ENCODE assay signal across 26 cellular contexts in the genomic region with DNA sequence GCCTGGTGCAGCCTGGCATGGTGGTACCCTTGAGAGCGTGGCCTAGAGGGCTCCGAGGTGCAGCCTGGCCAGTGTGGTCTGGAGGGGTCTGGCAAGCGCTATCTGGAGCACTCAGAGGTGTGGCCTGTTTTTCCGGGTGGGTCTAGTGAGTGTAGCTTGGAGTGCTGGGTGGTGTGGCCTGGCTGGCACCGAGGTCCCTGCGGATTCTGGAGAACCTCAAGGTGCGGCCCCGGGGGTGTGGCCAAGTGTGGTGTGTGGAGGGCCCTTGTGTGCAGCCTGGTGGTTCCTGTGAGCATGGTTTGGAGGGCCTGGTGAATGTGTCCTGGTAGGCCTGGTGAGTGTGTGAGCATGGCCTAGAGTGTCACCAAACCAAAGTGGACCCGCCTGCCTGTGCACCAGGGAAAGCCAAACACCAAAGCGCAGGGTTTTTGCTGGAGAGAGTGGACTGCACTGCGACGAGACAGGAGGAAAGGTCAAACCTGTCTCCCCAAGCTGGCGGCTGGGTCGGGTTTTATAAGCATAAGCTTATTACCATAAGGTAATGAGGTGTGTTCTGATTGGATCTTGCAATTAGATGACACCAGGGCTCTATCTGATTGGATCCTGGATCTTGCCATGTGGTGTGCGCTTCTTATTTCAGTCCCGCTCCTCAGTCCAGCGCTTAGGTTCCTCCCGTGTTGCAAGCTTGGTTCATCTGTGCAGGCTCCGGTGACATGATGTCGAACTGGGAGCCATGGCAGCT. TPM values are rescaled to one million over a fixed set of nuclear protein-coding genes. Genes with fewer than 3 reads are reported as not detected.
DNase-seq lines count a peak whose midpoint lies in the region; ATAC-seq and TF ChIP-seq lines count a peak whose summit lies in the region.
"Had no signal": no experiment of that assay in that cellular context is flagged by ENCODE, and none has a peak within 500 bp of the region (broad histone marks: within the 10 kb centered on the region; RNA-seq: fewer than 3 reads in every experiment).

No MANE protein-coding gene starts in this region.

- H3K4me3 ChIP-seq in DND-41 (ENCODE audit: low read depth in 1 of 2, low read length in 2 of 2): no peak overlapping the region
- H3K4me3 ChIP-seq in left lung: no peak overlapping the region
- H3K4me3 ChIP-seq in spleen: no peak overlapping the region
- H3K4me3 ChIP-seq: heart left ventricle, right lobe of liver, stomach, tibial nerve had no signal

- TF ChIP-seq CTCF in DND-41 (IDR thresholded peaks at IDR 0.05; ENCODE audit: borderline replicate concordance, extremely low read depth, low read length, poor library complexity, severe bottlenecking) (no peak), WTC11 (IDR thresholded peaks at IDR 0.05) (no peak), left lung (IDR thresholded peaks at IDR 0.05) (no peak), spleen (IDR thresholded peaks at IDR 0.05 in 8 of 11, conservative IDR thresholded peaks at IDR 0.05 in 3 of 11) (no peak)

- H3K9me3 ChIP-seq in DND-41 (ENCODE audit: insufficient read depth, low read length, severe bottlenecking) (no peaks in the 10 kb centered on the region), left lung (no peaks in the 10 kb centered on the region), spleen (peaks cover 0 to 6% (median 0%) of the 10 kb centered on the region in 8 donors)
- H3K9me3 ChIP-seq: heart left ventricle, right lobe of liver, stomach, tibial nerve had no signal

- H3K27ac Mint-ChIP-seq in WTC11: no peak overlapping the region
- H3K27ac Mint-ChIP-seq: activated B cell treated with CpG ODN at 0.5 μM for 24 hours; activated naive CD8-positive, alpha-beta T cell treated with anti-CD3 and anti-CD28 coated beads, Interleukin-2, amount 10 ng/mL, durations not matched to agents 7 days and 5 days had no signal

- WGBS in spleen, 5 donors: 94 to 99% (median 95%) methylated on average over 16 to 20 of the region's 20 CpGs

- no peak overlapping the region for H3K9ac ChIP-seq in DND-41 (ENCODE audit: low read depth, low read length)
- H3K9ac ChIP-seq: parathyroid adenoma had no signal

- peak overlapping the region; percentile 3; the same call in 1 of the 2 replicates for H3K4me3 Mint-ChIP-seq in WTC11
- H3K4me3 Mint-ChIP-seq: activated B cell treated with CpG ODN at 0.5 μM for 24 hours; activated naive CD8-positive, alpha-beta T cell treated with anti-CD3 and anti-CD28 coated beads, Interleukin-2, amount 10 ng/mL, durations not matched to agents 7 days and 5 days; activated T-helper 17 cell treated with anti-CD3 and anti-CD28 coated beads, Interleukin-2, amount 50 U/mL, for 72 hours had no signal

- H3K27me3 ChIP-seq in DND-41 (ENCODE audit: insufficient read depth, low read length, poor library complexity) (no peaks in the 10 kb centered on the region), left lung (no peaks in the 10 kb centered on the region), spleen (replicated peaks in 1 of 7) (no peaks in the 10 kb centered on the region)
- H3K27me3 ChIP-seq: heart left ventricle, right lobe of liver, stomach, tibial nerve had no signal

- DNase-seq in DND-41: no peak
- DNase-seq in WTC11 (ENCODE audit: low spot score): no peak
- peak in 1 of 2 donors; percentile 82 for DNase-seq in left lung
- DNase-seq in spleen: no peak
- DNase-seq in COR-L47 (lab: John Stamatoyannopoulos, UW): no peak
- DNase-seq in NCI-H446 (lab: John Stamatoyannopoulos, UW): no peak
- DNase-seq in D341Med (ENCODE audit: low spot score): no peak
- DNase-seq: activated B cell treated with CpG ODN at 0.5 μM for 24 hours; activated CD4-positive, alpha-beta T cell treated with anti-CD3 and anti-CD28 coated beads, Interleukin-2, amount 50 U/mL, for 48 hours; activated CD8-positive, alpha-beta memory T cell treated with anti-CD3 and anti-CD28 coated beads, Interleukin-2, amount 50 U/mL, for 48 hours; activated naive CD8-positive, alpha-beta T cell treated with anti-CD3 and anti-CD28 coated beads, Interleukin-2, amount 10 ng/mL, durations not matched to agents 7 days and 5 days; effector CD4-positive, alpha-beta T cell; erythroblast; GOT3; heart left ventricle; KG1; midbrain; MM.1S; NCI-H1436; NCI-H524 treated with DMSO at 0.1 percent for 48 hours; right lobe of liver; stomach; T-helper 9 cell had no signal

- peaks cover 99% of the 10 kb centered on the region for H3K79me2 ChIP-seq in DND-41 (ENCODE audit: insufficient read depth, low read length)

- POLR2A ChIA-PET in WTC11 (lab: Charles Lee): no interaction called here

- H3K36me3 Mint-ChIP-seq in WTC11: peaks cover 23% of the 10 kb centered on the region

- peaks cover 48% of the 10 kb centered on the region for H3K36me3 ChIP-seq in DND-41 (ENCODE audit: insufficient read depth, low read length)
- peaks cover 0 to 8% of the 10 kb centered on the region in 2 donors for H3K36me3 ChIP-seq in left lung
- H3K36me3 ChIP-seq in spleen: peaks cover 0 to 32% (median 5%) of the 10 kb centered on the region in 6 donors

- peaks cover 72% of the 10 kb centered on the region for H4K20me1 ChIP-seq in DND-41 (ENCODE audit: insufficient read depth, low read length)

- H3K27ac ChIP-seq in DND-41 (ENCODE audit: low read length): peak overlapping the region; percentile 34
- H3K27ac ChIP-seq in left lung: no peak overlapping the region
- H3K27ac ChIP-seq in spleen: peak overlapping the region in 6 of 8 donors; percentile 9 to 77 (median 62)
- H3K27ac ChIP-seq: heart left ventricle, parathyroid adenoma, right lobe of liver, stomach, tibial nerve had no signal

- H3K4me1 Mint-ChIP-seq in WTC11: peaks cover 9% of the 10 kb centered on the region

- H3K27me3 Mint-ChIP-seq in WTC11 (ENCODE audit: low read depth): no peaks in the 10 kb centered on the region
- H3K27me3 Mint-ChIP-seq: activated B cell treated with CpG ODN at 0.5 μM for 24 hours; activated naive CD8-positive, alpha-beta T cell treated with anti-CD3 and anti-CD28 coated beads, Interleukin-2, amount 10 ng/mL, durations not matched to agents 7 days and 5 days; activated T-helper 17 cell treated with anti-CD3 and anti-CD28 coated beads, Interleukin-2, amount 50 U/mL, for 72 hours had no signal

- H2AFZ ChIP-seq in DND-41 (ENCODE audit: low read depth, low read length): no peak overlapping the region
- H2AFZ ChIP-seq: parathyroid adenoma had no signal

- no peak for ATAC-seq in DND-41 (ENCODE audit: insufficient read depth, low read depth)
- no peak for ATAC-seq in WTC11
- peak; percentile 68 for ATAC-seq in left lung
- ATAC-seq: activated T-helper 17 cell treated with anti-CD3 and anti-CD28 coated beads, Interleukin-2, amount 50 U/mL, for 72 hours had no signal

- intact Hi-C loops in left lung (cut with DNase I): no loop called here
- intact Hi-C loops in spleen (cut with DNase I; ENCODE audit: low total_unique reads): no loop called here

- peaks cover 15% of the 10 kb centered on the region for H3K4me1 ChIP-seq in DND-41 (ENCODE audit: insufficient read depth, low read length)
- H3K4me1 ChIP-seq in left lung: peaks cover 7 to 27% of the 10 kb centered on the region in 2 donors
- H3K4me1 ChIP-seq in spleen: peaks cover 9 to 67% (median 44%) of the 10 kb centered on the region in 6 donors

- CTCF ChIA-PET in WTC11 (lab: Charles Lee): no interaction called here

- H3K9me3 Mint-ChIP-seq in WTC11: peaks cover 10% of the 10 kb centered on the region
- H3K9me3 Mint-ChIP-seq: activated B cell treated with CpG ODN at 0.5 μM for 24 hours had no signal

- no peak overlapping the region for H3K4me2 ChIP-seq in DND-41 (ENCODE audit: insufficient read depth, low read length)

- no peak for TF ChIP-seq POLR2A in spleen (IDR thresholded peaks at IDR 0.05)

TF ChIP-seq in WTC11, 78 proteins besides CTCF, POLR2A, EP300 and RAD21:
- TF ChIP-seq ZNF121 (CRISPR knock-in tag; IDR thresholded peaks at IDR 0.05) (no peak), FOXK1 (CRISPR knock-in tag; IDR thresholded peaks at IDR 0.05) (no peak), ELF4 (CRISPR knock-in tag; IDR thresholded peaks at IDR 0.05; ENCODE audit: low read depth) (no peak), CBFB (CRISPR knock-in tag; IDR thresholded peaks at IDR 0.05; ENCODE audit: low read depth) (no peak), RORB (CRISPR knock-in tag; IDR thresholded peaks at IDR 0.05) (no peak)
- TF ChIP-seq, protein P1, sequence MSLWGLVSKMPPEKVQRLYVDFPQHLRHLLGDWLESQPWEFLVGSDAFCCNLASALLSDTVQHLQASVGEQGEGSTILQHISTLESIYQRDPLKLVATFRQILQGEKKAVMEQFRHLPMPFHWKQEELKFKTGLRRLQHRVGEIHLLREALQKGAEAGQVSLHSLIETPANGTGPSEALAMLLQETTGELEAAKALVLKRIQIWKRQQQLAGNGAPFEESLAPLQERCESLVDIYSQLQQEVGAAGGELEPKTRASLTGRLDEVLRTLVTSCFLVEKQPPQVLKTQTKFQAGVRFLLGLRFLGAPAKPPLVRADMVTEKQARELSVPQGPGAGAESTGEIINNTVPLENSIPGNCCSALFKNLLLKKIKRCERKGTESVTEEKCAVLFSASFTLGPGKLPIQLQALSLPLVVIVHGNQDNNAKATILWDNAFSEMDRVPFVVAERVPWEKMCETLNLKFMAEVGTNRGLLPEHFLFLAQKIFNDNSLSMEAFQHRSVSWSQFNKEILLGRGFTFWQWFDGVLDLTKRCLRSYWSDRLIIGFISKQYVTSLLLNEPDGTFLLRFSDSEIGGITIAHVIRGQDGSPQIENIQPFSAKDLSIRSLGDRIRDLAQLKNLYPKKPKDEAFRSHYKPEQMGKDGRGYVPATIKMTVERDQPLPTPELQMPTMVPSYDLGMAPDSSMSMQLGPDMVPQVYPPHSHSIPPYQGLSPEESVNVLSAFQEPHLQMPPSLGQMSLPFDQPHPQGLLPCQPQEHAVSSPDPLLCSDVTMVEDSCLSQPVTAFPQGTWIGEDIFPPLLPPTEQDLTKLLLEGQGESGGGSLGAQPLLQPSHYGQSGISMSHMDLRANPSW (CRISPR knock-in tag; conservative IDR thresholded peaks at IDR 0.05; ENCODE audit: low read depth): no peak
TF ChIP-seq in WTC11: peak in this region for 0.

RNA-seq across cellular contexts. Expression of a gene that starts 35.7 kb away (rescaled TPM):
- total RNA-seq in WTC11 (2021) (59.4 to 75.3 TPM (median 62.3 TPM) in 3 replicates), left lung (100 to 1,000 TPM; 141 to 153 TPM), spleen (100 to 1,000 TPM; 110 to 193 (median 164) TPM)
- 10 to 100 TPM in 1 of 3 donors, 1 to 10 TPM in 2; 6.9 to 13.2 (median 7.4) TPM for polyA plus RNA-seq in spleen

Comparison
In these comparisons a context has a peak if more than half of its experiments do, and no peak if none do; other contexts are left out.
1. H3K27ac ChIP-seq: peak in DND-41 (single experiment) and spleen (6 of 8); none in left lung (0 of 2).